26 cellular contexts compared by ENCODE assay signal in the genomic region with DNA sequence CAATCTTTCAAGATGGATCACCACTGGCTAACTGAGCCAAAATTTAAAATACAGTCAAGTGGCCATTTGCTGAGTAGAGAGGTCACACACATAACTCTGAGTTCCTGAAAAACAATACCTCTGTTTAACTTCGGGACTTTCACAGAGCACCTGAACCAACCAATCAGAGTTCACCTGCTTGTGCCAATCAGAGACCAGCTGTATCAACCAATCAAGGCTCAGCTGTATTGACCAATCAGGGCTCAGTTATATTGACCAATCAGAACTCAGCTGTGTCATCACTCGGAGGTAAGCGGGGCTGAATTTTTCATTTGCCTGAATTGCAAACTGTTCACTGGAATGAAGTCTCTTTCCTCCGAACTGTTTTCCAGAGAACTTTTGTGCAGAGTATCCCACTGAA. TPM values are rescaled to one million over a fixed set of nuclear protein-coding genes. Genes with fewer than 3 reads are reported as not detected.
"Had no signal": no experiment of that assay in that cellular context is flagged by ENCODE, and none has a peak within 500 bp of the region (broad histone marks: within the 10 kb centered on the region; RNA-seq: fewer than 3 reads in every experiment).

No MANE protein-coding gene starts in this region.

- H3K4me3 ChIP-seq: breast epithelium, MG63, SJSA1 had no signal

- H3K27ac ChIP-seq: breast epithelium, SJSA1 had no signal

- H3K27me3 ChIP-seq: breast epithelium, MG63, SJSA1 had no signal

- ATAC-seq: activated CD8-positive, alpha-beta T cell treated with anti-CD3 and anti-CD28 coated beads, Interleukin-2, amount 10 ng/mL, durations not matched to agents 7 days and 5 days; Panc1 had no signal

- H3K36me3 ChIP-seq: breast epithelium, MG63, SJSA1 had no signal

- H3K9me3 ChIP-seq: SJSA1 had no signal

- H3K4me1 ChIP-seq: breast epithelium, SJSA1 had no signal

- DNase-seq: activated CD4-positive, alpha-beta T cell treated with anti-CD3 and anti-CD28 coated beads for 48 hours; activated CD4-positive, alpha-beta T cell treated with anti-CD3 and anti-CD28 coated beads, Interleukin-2, amount 50 U/mL, for 4 hours; activated CD4-positive, CD25-positive, alpha-beta regulatory T cell treated with anti-CD3 and anti-CD28 coated beads, Interleukin-2, amount 50 U/mL, for 72 hours; activated CD8-positive, alpha-beta T cell treated with anti-CD3 and anti-CD28 coated beads, Interleukin-2, amount 10 ng/mL, durations not matched to agents 7 days and 5 days; activated effector memory CD4-positive, alpha-beta T cell treated with Interleukin-2 at 50 U/mL for 16 hours; activated naive CD4-positive, alpha-beta T cell; activated T-cell treated with anti-CD3 and anti-CD28 coated beads, Interleukin-2, amount 50 U/mL, for 24 hours; aorta; caudate nucleus; cortex of kidney; MG63; NCI-H146; NCI-H187 treated with DMSO at 0.1 percent for 48 hours; NCI-H2171; NCI-H2227 treated with DMSO at 0.1 percent for 48 hours; NCI-H446 treated with DMSO at 0.1 percent for 48 hours; NCI-H524 treated with DMSO at 0.1 percent for 48 hours; NCI-H748 treated with DMSO at 0.1 percent for 48 hours; NK-92 treated with Interleukin-12 subunit alpha and Interleukin-12 subunit beta, amount 100 ng/mL, for 24 hours; OCI-M1; Right ventricle myocardium superior; RPMI8226 had no signal

RNA-seq across cellular contexts. Expression of a gene that starts 10.0 kb away (rescaled TPM):
- total RNA-seq: activated CD8-positive, alpha-beta T cell treated with anti-CD3 and anti-CD28 coated beads, Interleukin-2, amount 10 ng/mL, durations not matched to agents 7 days and 5 days; activated T-helper 1 cell treated with anti-CD3 and anti-CD28 coated beads, Interleukin-12 subunit alpha, Interleukin-12 subunit beta, Interleukin-2, Interleukin-4 antibody, amounts not matched to agents 30 ng/mL and 10 ng/mL and 1 ng/mL, durations not matched to agents 14 hours and 24 hours and 36 hours; SJSA1 had no signal
